In the genomic region with DNA sequence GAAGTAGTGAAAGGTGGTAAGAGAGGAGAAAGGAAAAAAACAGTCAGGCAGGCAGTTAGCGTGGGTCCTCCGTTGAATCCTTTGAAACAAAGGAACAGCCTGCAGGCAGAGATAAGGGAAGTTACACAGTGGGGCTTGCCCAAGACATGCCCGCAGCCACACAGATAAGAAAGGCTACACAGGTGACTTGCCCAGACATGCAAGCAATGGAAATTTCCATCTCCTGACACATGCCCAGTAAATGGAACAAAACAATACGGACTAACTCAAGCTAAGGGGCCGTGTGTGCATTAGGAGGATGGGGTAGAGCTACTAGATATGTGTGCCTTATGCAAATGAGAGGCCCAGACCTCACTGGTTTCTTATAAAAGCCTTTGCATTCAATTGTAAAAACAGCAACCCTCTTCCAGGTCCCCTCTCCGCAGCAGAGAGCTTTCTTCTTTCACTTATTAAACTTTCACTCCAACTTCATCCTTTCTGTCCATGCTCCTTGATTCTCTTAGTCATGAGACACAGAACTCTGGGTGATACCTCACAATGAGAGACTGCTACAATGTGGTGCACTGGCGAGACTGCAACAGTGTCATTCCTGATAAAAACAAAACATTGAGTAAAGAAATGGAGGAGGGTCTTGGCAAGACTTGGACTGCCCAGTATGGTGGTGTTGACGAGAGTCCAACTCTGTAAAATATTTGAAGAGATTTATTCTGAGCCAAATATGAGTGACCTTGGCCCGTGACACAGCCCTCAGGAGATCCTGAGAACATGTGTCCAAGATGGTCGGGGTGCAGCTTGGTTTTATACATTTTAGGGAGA, we compare ENCODE assay signal across 8 cellular contexts.
DNase-seq lines count a peak whose midpoint lies in the region; ATAC-seq, FAIRE-seq and TF ChIP-seq lines count a peak whose summit lies in the region.

No MANE protein-coding gene starts in this region.

- no peak for FAIRE-seq in bronchial epithelial cell (lab: Jason Lieb, UNC)

- TF ChIP-seq CTCF in bronchial epithelial cell (IDR thresholded peaks at IDR 0.05; ENCODE audit: insufficient read depth, low read length, severe bottlenecking) = no peak

- DNase-seq in Ammon's horn (ENCODE audit: low spot score) (peak; percentile 1), NCI-H1105 (lab: John Stamatoyannopoulos, UW) (peak; percentile 79), bronchial epithelial cell (ENCODE audit: low read depth) (peak; percentile 91), 8988T (no peak), NCI-H187 treated with DMSO at 0.1 percent for 48 hours (lab: John Stamatoyannopoulos, UW) (no peak)

- H3K4me3 ChIP-seq in bronchial epithelial cell (ENCODE audit: low read depth, low read length) = no peak overlapping the region

- ATAC-seq in GM21360 (IDR thresholded peaks at IDR 0.05; ENCODE audit: unreplicated experiment) = peak; percentile 58
- no peak for ATAC-seq in HG02642 (IDR thresholded peaks at IDR 0.05; ENCODE audit: poor library complexity, unreplicated experiment)
- ATAC-seq in HG02970 (IDR thresholded peaks at IDR 0.05; ENCODE audit: low FRiP score, unreplicated experiment) = no peak

- no peaks in the 10 kb centered on the region for H3K27me3 ChIP-seq in bronchial epithelial cell (ENCODE audit: control insufficient read depth, insufficient read depth, low read length)

- no peaks in the 10 kb centered on the region for H3K36me3 ChIP-seq in bronchial epithelial cell (ENCODE audit: control insufficient read depth, insufficient read depth, low read length)

Comparison
In these comparisons a context has a peak if more than half of its experiments do, and no peak if none do; other contexts are left out.
1. DNase-seq: peak in Ammon's horn (single experiment), NCI-H1105 (single experiment) and bronchial epithelial cell (single experiment); none in 8988T (single experiment) and NCI-H187 treated with DMSO at 0.1 percent for 48 hours (single experiment).